ENCODE assay signal across 1 cellular context in genomic region chr9:84701801-84702200, GRCh38.
TF ChIP-seq lines count a peak whose summit lies in the region.

No MANE protein-coding gene starts in this region.

TF ChIP-seq in WTC11, 78 proteins besides CTCF, POLR2A, EP300 and RAD21 (continued from another document):
- TF ChIP-seq AR (CRISPR knock-in tag; IDR thresholded peaks at IDR 0.05), result no peak
